Comparison of ENCODE assay signal across 18 cellular contexts in genomic region chr2:238925281-238925680, GRCh38.
"Had no signal": no experiment of that assay in that cellular context is flagged by ENCODE, and none has a peak within 500 bp of the region (broad histone marks: within the 10 kb centered on the region; RNA-seq: fewer than 3 reads in every experiment).

No MANE protein-coding gene starts in this region.

- H3K4me1 ChIP-seq: gastrocnemius medialis, pancreas, right lobe of liver had no signal

- H3K9me3 ChIP-seq: esophagus muscularis mucosa, gastrocnemius medialis, mucosa of descending colon, pancreas, psoas muscle, right lobe of liver, stomach had no signal

- H3K36me3 ChIP-seq: esophagus muscularis mucosa, gastrocnemius medialis, pancreas, right lobe of liver, stomach had no signal

- H3K4me3 ChIP-seq: esophagus muscularis mucosa, gastrocnemius medialis, mucosa of descending colon, pancreas, psoas muscle, right lobe of liver, skin epidermis, stomach had no signal

- FAIRE-seq: pancreas, urothelium cell line had no signal

- DNase-seq: effector memory CD4-positive, alpha-beta T cell; gastrocnemius medialis; islet precursor cell; left ventricle myocardium superior; mucosa of descending colon; naive thymus-derived CD8-positive, alpha-beta T cell; pancreas; psoas muscle; retina; stimulated activated CD4-positive, alpha-beta T cell treated with anti-CD3 and anti-CD28 coated beads, Interleukin-12 subunit alpha, Interleukin-12 subunit beta, amount 100 ng/mL, for 4 hours; stimulated activated naive CD4-positive, alpha-beta T cell; stomach; trophoblast cell had no signal

- H3K27me3 ChIP-seq: pancreas, right lobe of liver had no signal

- H3K27ac ChIP-seq: epithelial cell of prostate, esophagus muscularis mucosa, gastrocnemius medialis, pancreas, psoas muscle, right lobe of liver, skin epidermis, stomach had no signal

- ATAC-seq: gastrocnemius medialis; left ventricle myocardium superior; mucosa of descending colon; naive thymus-derived CD8-positive, alpha-beta T cell; pancreas; psoas muscle; right lobe of liver had no signal
